Comparison of ENCODE assay signal across 12 cellular contexts in genomic region chr2:230346921-230347533, GRCh38. TPM values are rescaled to one million over a fixed set of nuclear protein-coding genes. Genes with fewer than 3 reads are reported as not detected.
DNase-seq lines count a peak whose midpoint lies in the region; ATAC-seq and TF ChIP-seq lines count a peak whose summit lies in the region.
"Had no signal": no experiment of that assay in that cellular context is flagged by ENCODE, and none has a peak within 500 bp of the region (broad histone marks: within the 10 kb centered on the region; RNA-seq: fewer than 3 reads in every experiment).

No MANE protein-coding gene starts in this region.

- CTCF ChIA-PET in activated naive CD4-positive, alpha-beta T cell treated with anti-CD3 and anti-CD28 coated beads, Interleukin-2, amount 10 ng/mL, durations not matched to agents 7 days and 5 days (lab: Charles Lee): interaction anchor here (0.7 kb wide), 1 partner anchor 9 kb away, joined by 3 read pairs; no protein-coding TSS in a partner anchor
- CTCF ChIA-PET in activated CD8-positive, alpha-beta T cell treated with anti-CD3 and anti-CD28 coated beads, Interleukin-2, amount 10 ng/mL, durations not matched to agents 7 days and 5 days (lab: Charles Lee): interaction anchor here (1.2 to 1.7 kb wide), 3 partner anchors 18 to 29 kb away, joined by 4 to 10 read pairs (median 4); no protein-coding TSS in a partner anchor

- no peak overlapping the region for H3K27ac ChIP-seq in foreskin keratinocyte

- POLR2A ChIA-PET in activated CD8-positive, alpha-beta T cell treated with anti-CD3 and anti-CD28 coated beads, Interleukin-2, amount 10 ng/mL, durations not matched to agents 7 days and 5 days (lab: Charles Lee): interaction anchor here (0.8 to 2.8 kb wide), 6 partner anchors 15 to 136 kb away, joined by 3 to 16 read pairs (median 6); partner anchors contain the start of genes SP100, SP110 and SP140L

- no peak for ATAC-seq in activated CD8-positive, alpha-beta T cell treated with anti-CD3 and anti-CD28 coated beads, Interleukin-2, amount 10 ng/mL, durations not matched to agents 7 days and 5 days
- ATAC-seq in foreskin keratinocyte (peak; percentile 54), HG03025 (IDR thresholded peaks at IDR 0.05; ENCODE audit: low FRiP score, unreplicated experiment) (no peak)
- peak; percentile 75 for ATAC-seq in stimulated activated naive CD8-positive, alpha-beta T cell treated with anti-CD3 and anti-CD28 coated beads, Interleukin-15, Interleukin-2, amounts not matched to agents 100 U/mL and 50 U/mL, for 24 hours

- TF ChIP-seq CTCF in foreskin keratinocyte (conservative IDR thresholded peaks at IDR 0.05): no peak

- DNase-seq in activated naive CD4-positive, alpha-beta T cell treated with anti-CD3 and anti-CD28 coated beads, Interleukin-2, amount 10 ng/mL, durations not matched to agents 7 days and 5 days: no peak
- DNase-seq in activated naive CD4-positive, alpha-beta T cell treated with Interleukin-2 at 50 U/mL for 16 hours: no peak
- DNase-seq in activated CD8-positive, alpha-beta T cell treated with anti-CD3 and anti-CD28 coated beads, Interleukin-2, amount 10 ng/mL, durations not matched to agents 7 days and 5 days: no peak
- DNase-seq in foreskin keratinocyte: peak in 1 of 2 donors; percentile 48
- DNase-seq in stimulated activated naive CD8-positive, alpha-beta T cell treated with anti-CD3 and anti-CD28 coated beads, Interleukin-15, Interleukin-2, amounts not matched to agents 100 U/mL and 50 U/mL, for 24 hours: no peak
- DNase-seq in DMS153 (lab: John Stamatoyannopoulos, UW): no peak
- no peak for DNase-seq in mucosa of gallbladder (ENCODE audit: low spot score)
- DNase-seq: effector CD8-positive, alpha-beta T cell; GOT3; NCI-H1694; SK-N-SH had no signal

- no peaks in the 10 kb centered on the region for H3K27me3 Mint-ChIP-seq in activated naive CD4-positive, alpha-beta T cell treated with anti-CD3 and anti-CD28 coated beads, Interleukin-2, amount 10 ng/mL, durations not matched to agents 7 days and 5 days
- H3K27me3 Mint-ChIP-seq in activated CD8-positive, alpha-beta T cell treated with anti-CD3 and anti-CD28 coated beads, Interleukin-2, amount 10 ng/mL, durations not matched to agents 7 days and 5 days (ENCODE audit: low read depth): no peaks in the 10 kb centered on the region

- H3K4me1 Mint-ChIP-seq in activated naive CD4-positive, alpha-beta T cell treated with anti-CD3 and anti-CD28 coated beads, Interleukin-2, amount 10 ng/mL, durations not matched to agents 7 days and 5 days: peaks cover 76% of the 10 kb centered on the region
- H3K4me1 Mint-ChIP-seq in activated CD8-positive, alpha-beta T cell treated with anti-CD3 and anti-CD28 coated beads, Interleukin-2, amount 10 ng/mL, durations not matched to agents 7 days and 5 days (ENCODE audit: low read depth): peaks cover 76% of the 10 kb centered on the region

- H3K4me1 ChIP-seq in foreskin keratinocyte: no peaks in the 10 kb centered on the region

- peaks cover 89% of the 10 kb centered on the region for H3K36me3 Mint-ChIP-seq in activated naive CD4-positive, alpha-beta T cell treated with anti-CD3 and anti-CD28 coated beads, Interleukin-2, amount 10 ng/mL, durations not matched to agents 7 days and 5 days
- peaks cover 92% of the 10 kb centered on the region for H3K36me3 Mint-ChIP-seq in activated CD8-positive, alpha-beta T cell treated with anti-CD3 and anti-CD28 coated beads, Interleukin-2, amount 10 ng/mL, durations not matched to agents 7 days and 5 days (ENCODE audit: low read depth)

- H3K9me3 Mint-ChIP-seq in activated naive CD4-positive, alpha-beta T cell treated with anti-CD3 and anti-CD28 coated beads, Interleukin-2, amount 10 ng/mL, durations not matched to agents 7 days and 5 days: peaks cover 49% of the 10 kb centered on the region
- H3K9me3 Mint-ChIP-seq in activated CD8-positive, alpha-beta T cell treated with anti-CD3 and anti-CD28 coated beads, Interleukin-2, amount 10 ng/mL, durations not matched to agents 7 days and 5 days (ENCODE audit: insufficient read depth): peaks cover 51% of the 10 kb centered on the region

- H3K27ac Mint-ChIP-seq in activated naive CD4-positive, alpha-beta T cell treated with anti-CD3 and anti-CD28 coated beads, Interleukin-2, amount 10 ng/mL, durations not matched to agents 7 days and 5 days: peak overlapping the region; percentile 55
- peak overlapping the region; percentile 91 for H3K27ac Mint-ChIP-seq in activated CD8-positive, alpha-beta T cell treated with anti-CD3 and anti-CD28 coated beads, Interleukin-2, amount 10 ng/mL, durations not matched to agents 7 days and 5 days

- no peaks in the 10 kb centered on the region for H3K27me3 ChIP-seq in foreskin keratinocyte

- H3K4me3 Mint-ChIP-seq in activated naive CD4-positive, alpha-beta T cell treated with anti-CD3 and anti-CD28 coated beads, Interleukin-2, amount 10 ng/mL, durations not matched to agents 7 days and 5 days: no peak overlapping the region
- no peak overlapping the region for H3K4me3 Mint-ChIP-seq in activated CD8-positive, alpha-beta T cell treated with anti-CD3 and anti-CD28 coated beads, Interleukin-2, amount 10 ng/mL, durations not matched to agents 7 days and 5 days

RNA-seq across cellular contexts. Expression of gene SP140L, which starts 20.0 kb away (rescaled TPM):
- 10 to 100 TPM; 90.5 to 96.2 TPM for total RNA-seq in activated CD8-positive, alpha-beta T cell treated with anti-CD3 and anti-CD28 coated beads, Interleukin-2, amount 10 ng/mL, durations not matched to agents 7 days and 5 days
- total RNA-seq in foreskin keratinocyte (10.7 and 11.7 TPM in 2 replicates), mucosa of gallbladder (19.5 TPM)
- polyA plus RNA-seq in foreskin keratinocyte: 8.1 and 8.3 TPM in 2 replicates

Comparison
In these comparisons a context has a peak if more than half of its experiments do, and no peak if none do; other contexts are left out.
1. ATAC-seq: peak in foreskin keratinocyte (single experiment) and stimulated activated naive CD8-positive, alpha-beta T cell treated with anti-CD3 and anti-CD28 coated beads, Interleukin-15, Interleukin-2, amounts not matched to agents 100 U/mL and 50 U/mL, for 24 hours (single experiment); none in activated CD8-positive, alpha-beta T cell treated with anti-CD3 and anti-CD28 coated beads, Interleukin-2, amount 10 ng/mL, durations not matched to agents 7 days and 5 days (single experiment) and HG03025 (single experiment).